20 cellular contexts compared by ENCODE assay signal in the genomic region with DNA sequence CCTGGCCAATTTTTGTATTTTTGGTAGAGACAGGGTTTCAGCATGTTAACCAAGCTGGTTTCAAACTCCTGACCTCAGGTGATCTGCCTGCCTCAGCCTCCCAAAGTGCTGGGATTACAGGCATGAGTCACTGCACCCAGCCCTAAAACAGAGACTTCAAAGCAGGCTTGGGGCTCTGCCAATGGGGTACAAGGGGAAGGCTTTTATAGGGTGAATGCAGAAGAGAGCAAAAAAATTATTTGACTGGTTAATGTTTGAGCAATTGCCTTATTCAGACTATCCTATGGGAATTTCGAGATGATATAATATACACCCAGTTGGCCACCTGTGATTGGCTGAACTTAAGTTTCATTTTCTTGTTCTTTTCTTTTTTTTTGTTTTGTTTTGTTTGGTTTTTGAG. TPM values are rescaled to one million over a fixed set of nuclear protein-coding genes. Genes with fewer than 3 reads are reported as not detected.
DNase-seq lines count a peak whose midpoint lies in the region; ATAC-seq, FAIRE-seq and TF ChIP-seq lines count a peak whose summit lies in the region.
"Had no signal": no experiment of that assay in that cellular context is flagged by ENCODE, and none has a peak within 500 bp of the region (broad histone marks: within the 10 kb centered on the region; RNA-seq: fewer than 3 reads in every experiment).

No MANE protein-coding gene starts in this region.

- intact Hi-C loops in endothelial cell of umbilical vein (cut with micrococcal nuclease) = no loop called here

- TF ChIP-seq CTCF in A549 (IDR thresholded peaks at IDR 0.05) = no peak
- TF ChIP-seq CTCF in endothelial cell of umbilical vein (IDR thresholded peaks at IDR 0.05; ENCODE audit: extremely low read depth in 1 of 2, insufficient read depth in 1 of 2, low read depth in 1 of 2, low read length in 2 of 2) = no peak

- H3K27ac ChIP-seq in A549 = peak overlapping the region in 1 of 2 experiments; percentile 66; a peak in 2 of 6 replicates
- no peak overlapping the region for H3K27ac ChIP-seq in endothelial cell of umbilical vein (ENCODE audit: insufficient read depth, low read depth, low read length)
- H3K27ac ChIP-seq: 22Rv1, gastrocnemius medialis, HL-60, lower lobe of right lung, upper lobe of right lung had no signal

- no peaks in the 10 kb centered on the region for H3K79me2 ChIP-seq in endothelial cell of umbilical vein (ENCODE audit: control insufficient read depth, insufficient read depth, low read length)

- H3K4me2 ChIP-seq in A549 (peak overlapping the region; percentile 29; the same call in 2 of the 3 replicates), endothelial cell of umbilical vein (ENCODE audit: insufficient read depth, low read length) (no peak overlapping the region)
- H3K4me2 ChIP-seq: smooth muscle cell had no signal

- BruUV-seq in endothelial cell of umbilical vein (replicated peaks; lab: Mats Ljungman, UMichigan) = no TSS peak

- no peaks in the 10 kb centered on the region for H3K9me1 ChIP-seq in endothelial cell of umbilical vein (replicated peaks; ENCODE audit: control insufficient read depth, extremely low read depth, insufficient read depth, low read length)

- TF ChIP-seq POLR2A in A549 (IDR thresholded peaks at IDR 0.05; ENCODE audit: low read length) (no peak), endothelial cell of umbilical vein (IDR thresholded peaks at IDR 0.05; ENCODE audit: low read depth, low read length) (no peak)

- H3K9ac ChIP-seq in endothelial cell of umbilical vein (replicated peaks; ENCODE audit: extremely low read depth, insufficient read depth, low read length) = no peak overlapping the region

- no peak for TF ChIP-seq EP300 in A549 (IDR thresholded peaks at IDR 0.05)

- WGBS in A549 (ENCODE audit: missing lambda C conversion rate) = 47% methylated on average over 1 of the region's 1 CpG

- POLR2A ChIA-PET in A549 (lab: Yijun Ruan, JAX) = no interaction called here
- POLR2A ChIA-PET in endothelial cell of umbilical vein (lab: Charles Lee) = no interaction called here

- H3K4me3 ChIP-seq in A549 (no peak overlapping the region), endothelial cell of umbilical vein (replicated peaks in 1 of 3; ENCODE audit: insufficient read depth in 1 of 3, low read depth in 1 of 3, low read length in 3 of 3) (no peak overlapping the region)
- H3K4me3 ChIP-seq: gastrocnemius medialis, lower lobe of right lung, smooth muscle cell, upper lobe of right lung had no signal

- H3K4me1 ChIP-seq in A549 (peaks cover 36% of the 10 kb centered on the region), endothelial cell of umbilical vein (ENCODE audit: control insufficient read depth, extremely low read depth, insufficient read depth, low read length) (peaks cover 21% of the 10 kb centered on the region)
- H3K4me1 ChIP-seq: gastrocnemius medialis had no signal

- no peak overlapping the region for H2AFZ ChIP-seq in endothelial cell of umbilical vein (ENCODE audit: low read depth, low read length)

- DNase-seq in activated CD4-positive, alpha-beta T cell treated with anti-CD3 and anti-CD28 coated beads for 1 hour = peak; percentile 12
- DNase-seq in activated CD4-positive, alpha-beta T cell treated with anti-CD3 and anti-CD28 coated beads, Interleukin-2, amount 50 U/mL, for 48 hours = no peak
- DNase-seq in A549 (ENCODE audit: low read depth in 1 of 2, low spot score in 1 of 2) (peak in 1 of 2 experiments; percentile 31), M059J (ENCODE audit: low read depth) (peak; percentile 67), endothelial cell of umbilical vein (ENCODE audit: low read depth, low spot score) (no peak), RKO (ENCODE audit: low spot score) (no peak)
- DNase-seq: amniotic stem cell, BE2C, gastrocnemius medialis, islet precursor cell, lower lobe of right lung, NCI-H1417 treated with DMSO at 0.1 percent for 48 hours, NCI-H510A treated with DMSO at 0.1 percent for 48 hours, occipital lobe, upper lobe of right lung had no signal

- TF ChIP-seq RAD21 in A549 (conservative IDR thresholded peaks at IDR 0.05 in 1 of 2, IDR thresholded peaks at IDR 0.05 in 1 of 2) = no peak

- H4K20me1 ChIP-seq in endothelial cell of umbilical vein (replicated peaks; ENCODE audit: control insufficient read depth, extremely low read depth, insufficient read depth, low read length) = no peaks in the 10 kb centered on the region

- H3K36me3 ChIP-seq in endothelial cell of umbilical vein (ENCODE audit: control insufficient read depth in 2 of 2, extremely low read depth in 1 of 2, insufficient read depth in 2 of 2, low read length in 2 of 2) = no peaks in the 10 kb centered on the region
- H3K36me3 ChIP-seq: BE2C, gastrocnemius medialis, lower lobe of right lung, upper lobe of right lung had no signal

- dilution Hi-C loops in endothelial cell of umbilical vein (cut with MboI; ENCODE audit: extremely low pct_ligation_motif_present, low sequenced_read_pairs) = no loop called here

- peak in 1 of 2 experiments; percentile 4; a peak in 2 of 6 replicates for ATAC-seq in A549
- no peak for ATAC-seq in HG02610 (IDR thresholded peaks at IDR 0.05; ENCODE audit: unreplicated experiment)
- no peak for ATAC-seq in HG03439 (IDR thresholded peaks at IDR 0.05; ENCODE audit: unreplicated experiment)
- ATAC-seq: gastrocnemius medialis, lower lobe of right lung, upper lobe of right lung had no signal

- H3K9me3 ChIP-seq in A549 (no peaks in the 10 kb centered on the region), endothelial cell of umbilical vein (replicated peaks; ENCODE audit: control insufficient read depth, insufficient read depth, low read length) (no peaks in the 10 kb centered on the region)
- H3K9me3 ChIP-seq: BE2C, gastrocnemius medialis, lower lobe of right lung, upper lobe of right lung had no signal

- FAIRE-seq in A549 (lab: Jason Lieb, UNC) (no peak), endothelial cell of umbilical vein (lab: Jason Lieb, UNC) (peak; percentile 21)

- no peaks in the 10 kb centered on the region for H3K27me3 ChIP-seq in endothelial cell of umbilical vein (ENCODE audit: control insufficient read depth in 2 of 2, insufficient read depth in 2 of 2, low read length in 2 of 2)
- H3K27me3 ChIP-seq: BE2C, gastrocnemius medialis, upper lobe of right lung had no signal

- CTCF ChIA-PET in A549 (lab: Yijun Ruan, JAX) (interaction anchor here (1.1 kb wide), 1 partner anchor 20 kb away, joined by 3 read pairs; no protein-coding TSS in a partner anchor), endothelial cell of umbilical vein (lab: Charles Lee) (no interaction called here)

TF ChIP-seq in A549, 52 proteins besides CTCF, POLR2A, EP300 and RAD21 (continues in another document):
- TF ChIP-seq ZNF302 (CRISPR knock-in tag; IDR thresholded peaks at IDR 0.05) (no peak), MAZ (IDR thresholded peaks at IDR 0.05; ENCODE audit: borderline replicate concordance, low read depth, low read length) (no peak), HOXB13 (CRISPR knock-in tag; IDR thresholded peaks at IDR 0.05; ENCODE audit: low read depth) (no peak), HOXA7 (CRISPR knock-in tag; IDR thresholded peaks at IDR 0.05) (no peak), HOXB5 (CRISPR knock-in tag; IDR thresholded peaks at IDR 0.05) (no peak), ESRRA (IDR thresholded peaks at IDR 0.05; ENCODE audit: borderline replicate concordance, low read length) (no peak), CEBPB (IDR thresholded peaks at IDR 0.05) (no peak)
- TF ChIP-seq, protein P1, sequence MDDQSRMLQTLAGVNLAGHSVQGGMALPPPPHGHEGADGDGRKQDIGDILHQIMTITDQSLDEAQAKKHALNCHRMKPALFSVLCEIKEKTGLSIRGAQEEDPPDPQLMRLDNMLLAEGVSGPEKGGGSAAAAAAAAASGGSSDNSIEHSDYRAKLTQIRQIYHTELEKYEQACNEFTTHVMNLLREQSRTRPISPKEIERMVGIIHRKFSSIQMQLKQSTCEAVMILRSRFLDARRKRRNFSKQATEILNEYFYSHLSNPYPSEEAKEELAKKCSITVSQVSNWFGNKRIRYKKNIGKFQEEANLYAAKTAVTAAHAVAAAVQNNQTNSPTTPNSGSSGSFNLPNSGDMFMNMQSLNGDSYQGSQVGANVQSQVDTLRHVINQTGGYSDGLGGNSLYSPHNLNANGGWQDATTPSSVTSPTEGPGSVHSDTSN (IDR thresholded peaks at IDR 0.05) = no peak

TF ChIP-seq in endothelial cell of umbilical vein, 7 proteins besides CTCF, POLR2A, EP300 and RAD21:
- TF ChIP-seq FOS (IDR thresholded peaks at IDR 0.05; ENCODE audit: borderline replicate concordance, insufficient read depth, low read length) (no peak), MYC (IDR thresholded peaks at IDR 0.05; ENCODE audit: low read depth, low read length) (no peak), GATA2 (IDR thresholded peaks at IDR 0.05; ENCODE audit: insufficient read depth, insufficient read length, low read depth, low read length) (no peak)

RNA-seq across cellular contexts. Expression of a gene that starts 31.5 kb away (rescaled TPM):
- polyA plus RNA-seq in A549 (2011; rRNA removed) (207 and 208 TPM in 2 replicates), A549 (2017; fragmentation: RNase III; extraction: RNeasy Plus Mini Kit Qiagen cat#74134 plus additional on column Dnase treatment) (245 to 269 TPM (median 252 TPM) in 3 replicates), endothelial cell of umbilical vein (463 and 633 TPM in 2 replicates)
- polyA plus RNA-seq in A549 (2012; cell fraction: cytosol; rRNA removed) = 265 and 286 TPM in 2 replicates
- polyA plus RNA-seq in A549 (2012; cell fraction: nucleus; rRNA removed) = 559 and 760 TPM in 2 replicates
- 580 and 586 TPM in 2 replicates for polyA minus RNA-seq in A549 (2011; rRNA and poly(A)+ RNA removed)
- total RNA-seq in M059J (2014; rRNA removed; shearing (Covaris generic)) = 221 and 363 TPM in 2 replicates
- 442 and 443 TPM in 2 replicates for total RNA-seq in endothelial cell of umbilical vein
- polyA plus RNA-seq in endothelial cell of umbilical vein (2011; cell fraction: cytosol; rRNA removed) = 379 and 382 TPM in 2 replicates
- 777 and 896 TPM in 2 replicates for polyA plus RNA-seq in endothelial cell of umbilical vein (2011; cell fraction: nucleus; rRNA removed)
- polyA plus RNA-seq in endothelial cell of umbilical vein (2012) = 398 and 442 TPM in 2 replicates
- 744 and 789 TPM in 2 replicates for polyA minus RNA-seq in endothelial cell of umbilical vein
- polyA minus RNA-seq in endothelial cell of umbilical vein (2011; cell fraction: cytosol; rRNA and poly(A)+ RNA removed) = 104 TPM
- 424 and 544 TPM in 2 replicates for polyA minus RNA-seq in endothelial cell of umbilical vein (2011; cell fraction: nucleus; rRNA and poly(A)+ RNA removed)

Comparison
In these comparisons a context has a peak if more than half of its experiments do, and no peak if none do; other contexts are left out.
1. DNase-seq: peak in activated CD4-positive, alpha-beta T cell treated with anti-CD3 and anti-CD28 coated beads for 1 hour (single experiment) and M059J (single experiment); none in activated CD4-positive, alpha-beta T cell treated with anti-CD3 and anti-CD28 coated beads, Interleukin-2, amount 50 U/mL, for 48 hours (0 of 2), endothelial cell of umbilical vein (single experiment) and RKO (single experiment).